In genomic region chr11:59560290-59560701, GRCh38 we compare ENCODE assay signal across 8 cellular contexts. TPM values are rescaled to one million over a fixed set of nuclear protein-coding genes. Genes with fewer than 3 reads are reported as not detected.
DNase-seq lines count a peak whose midpoint lies in the region; ATAC-seq and TF ChIP-seq lines count a peak whose summit lies in the region.

No MANE protein-coding gene starts in this region.

- TF ChIP-seq CTCF in DOHH2 (IDR thresholded peaks at IDR 0.05; ENCODE audit: low read depth, low read length, poor library complexity, severe bottlenecking) (no peak), HCT116 (IDR thresholded peaks at IDR 0.05 in 2 of 3, conservative IDR thresholded peaks at IDR 0.05 in 1 of 3; ENCODE audit: borderline replicate concordance in 1 of 3, insufficient read depth in 1 of 3, low read depth in 2 of 3, low read length in 2 of 3) (no peak), ascending aorta (IDR thresholded peaks at IDR 0.05) (no peak), retinal pigment epithelial cell (conservative IDR thresholded peaks at IDR 0.05; ENCODE audit: low read depth, low read length) (no peak)

- H3K36me3 ChIP-seq in DOHH2 (ENCODE audit: control insufficient read depth, low read length) (peaks cover 3% of the 10 kb centered on the region; the same call in 1 of the 2 replicates), HCT116 (ENCODE audit: control insufficient read depth in 1 of 2, insufficient read depth in 2 of 2, low read length in 2 of 2) (no peaks in the 10 kb centered on the region), ascending aorta (no peaks in the 10 kb centered on the region)

- H3K79me2 ChIP-seq in DOHH2 (ENCODE audit: control insufficient read depth, low read length) (no peaks in the 10 kb centered on the region), HCT116 (ENCODE audit: insufficient read depth, low read length) (no peaks in the 10 kb centered on the region)

- H3K27me3 ChIP-seq in DOHH2 (ENCODE audit: control insufficient read depth, low read length): no peaks in the 10 kb centered on the region
- H3K27me3 ChIP-seq in HCT116 (ENCODE audit: insufficient read depth, low read length): no peaks in the 10 kb centered on the region
- H3K27me3 ChIP-seq in ascending aorta: no peaks in the 10 kb centered on the region

- TF ChIP-seq POLR2A in HCT116 (IDR thresholded peaks at IDR 0.05; ENCODE audit: borderline replicate concordance, extremely low read depth, insufficient read depth, insufficient read length): no peak

- H3K4me1 ChIP-seq in DOHH2 (ENCODE audit: control insufficient read depth, low read length): peaks cover 41% of the 10 kb centered on the region
- H3K4me1 ChIP-seq in HCT116 (ENCODE audit: control insufficient read depth in 1 of 2, insufficient read depth in 2 of 2, low read length in 2 of 2): peaks cover 37 to 87% of the 10 kb centered on the region in 2 experiments
- H3K4me1 ChIP-seq in ascending aorta: peaks cover 0 to 8% of the 10 kb centered on the region in 2 donors

- H3F3A ChIP-seq in DOHH2 (ENCODE audit: control insufficient read depth, insufficient read depth): peaks cover 17% of the 10 kb centered on the region

- H3K4me3 ChIP-seq in DOHH2 (ENCODE audit: low read length) (peak overlapping the region; percentile 99), HCT116 (replicated peaks in 1 of 2; ENCODE audit: low read depth in 1 of 2, low read length in 2 of 2) (peak overlapping the region; percentile 54 to 58), ascending aorta (peak overlapping the region; percentile 83), retinal pigment epithelial cell (ENCODE audit: low read length) (peak overlapping the region; percentile 84)

- ATAC-seq in HCT116 (peak; percentile 27), T-cell (replicated peaks in 1 of 4) (peak; percentile 49 to 60 (median 55))

- peak overlapping the region; percentile 95 for H3K4me2 ChIP-seq in DOHH2 (ENCODE audit: low read length)
- H3K4me2 ChIP-seq in HCT116 (ENCODE audit: low read length): peak overlapping the region; percentile 86

- RAD21 ChIA-PET in HCT116 (lab: Charles Lee; ENCODE audit: low non-redundant PET in 1 of 2, low total read pairs in 2 of 2, uncharacterized antibody in 2 of 2, unreplicated experiment in 2 of 2): no interaction called here

- BruUV-seq in HCT116 (replicated peaks; lab: Mats Ljungman, UMichigan): TSS peak; percentile 63

- H3K9me2 ChIP-seq in DOHH2 (replicated peaks; ENCODE audit: control insufficient read depth, low read length) (no peaks in the 10 kb centered on the region), HCT116 (ENCODE audit: insufficient read depth) (no peaks in the 10 kb centered on the region)

- H4K20me1 ChIP-seq in DOHH2 (ENCODE audit: control insufficient read depth, insufficient read depth, low read depth, low read length): no peaks in the 10 kb centered on the region
- no peaks in the 10 kb centered on the region for H4K20me1 ChIP-seq in HCT116 (ENCODE audit: insufficient read depth)

- intact Hi-C loops in HCT116 (cut with micrococcal nuclease) (loop anchor here (1.0 kb wide), 1 partner anchor 9 kb away; no protein-coding TSS in a partner anchor), ascending aorta (cut with DNase I) (loop anchor here (1.0 to 5.0 kb wide), 3 partner anchors 9 to 1347 kb away; partner anchors contain the start of genes OSBP and PRPF19)

- CTCF ChIA-PET in HCT116 (lab: Charles Lee) (interaction anchor here (1.2 to 1.7 kb wide), 2 partner anchors 10 to 23 kb away, joined by 3 to 6 read pairs; no protein-coding TSS in a partner anchor), T-cell (lab: Charles Lee) (interaction anchor here in 1 of 2 donors (0.6 to 1.2 kb wide), 4 partner anchors 10 to 56 kb away, joined by 3 to 4 read pairs (median 4); partner anchors contain the start of gene OSBP)

- H3K9me3 Mint-ChIP-seq in T-cell: no peaks in the 10 kb centered on the region

- DNase-seq in HCT116 (ENCODE audit: low read depth, low spot score): peak; percentile 85
- peak; percentile 38 for DNase-seq in NCI-H1048 (lab: John Stamatoyannopoulos, UW)
- peak in 32 of 34 experiments; percentile 32 to 79 (median 62) for DNase-seq in T-cell
- peak in 1 of 2 donors; percentile 74 for DNase-seq in ascending aorta (ENCODE audit: low spot score in 2 of 2)
- peak; percentile 45 to 61 for DNase-seq in hippocampal formation (lab: John Stamatoyannopoulos, UW)
- no peak for DNase-seq in retinal pigment epithelial cell (ENCODE audit: low read depth)
- no peak for DNase-seq in GM19240 (ENCODE audit: insufficient read length, low spot score)

- H3K27me3 Mint-ChIP-seq in T-cell: peaks cover 0 to 4% of the 10 kb centered on the region in 2 donors

- no peaks in the 10 kb centered on the region for H3K36me3 Mint-ChIP-seq in T-cell

- H3K27ac ChIP-seq in DOHH2 (ENCODE audit: low read depth, low read length): peak overlapping the region; percentile 55
- H3K27ac ChIP-seq in HCT116 (ENCODE audit: low read depth, low read length): peak overlapping the region; percentile 65
- peak overlapping the region; percentile 74 to 89 for H3K27ac ChIP-seq in ascending aorta

- H3K9ac ChIP-seq in HCT116 (ENCODE audit: low read length): peak overlapping the region; percentile 58

- peak overlapping the region; percentile 96 to 97 for H3K27ac Mint-ChIP-seq in T-cell

- peaks cover 44 to 53% (median 46%) of the 10 kb centered on the region in 3 donors for H3K4me1 Mint-ChIP-seq in T-cell

- peak overlapping the region; percentile 88 to 92 (median 91) for H3K4me3 Mint-ChIP-seq in T-cell

- H3K9me3 ChIP-seq in DOHH2 (ENCODE audit: control insufficient read depth, insufficient read depth, low read length): no peaks in the 10 kb centered on the region
- no peaks in the 10 kb centered on the region for H3K9me3 ChIP-seq in HCT116 (ENCODE audit: control insufficient read depth in 1 of 2, insufficient read depth in 1 of 2, low read depth in 1 of 2, low read length in 2 of 2)
- no peaks in the 10 kb centered on the region for H3K9me3 ChIP-seq in ascending aorta

- TF ChIP-seq RAD21 in HCT116 (IDR thresholded peaks at IDR 0.05; ENCODE audit: low read depth): no peak

- peak overlapping the region; percentile 89 for H2AFZ ChIP-seq in HCT116 (ENCODE audit: low read depth, low read length, poor library complexity, severe bottlenecking)

- POLR2A ChIA-PET in HCT116 (lab: Charles Lee) (interaction anchor here (1.2 to 2.5 kb wide), 3 partner anchors 11 to 55 kb away, joined by 4 to 17 read pairs (median 6); partner anchors contain the start of gene OSBP), T-cell (lab: Charles Lee) (interaction anchor here in 1 of 2 donors (1.0 to 1.1 kb wide), 2 partner anchors 56 to 109 kb away, joined by 3 read pairs; partner anchors contain the start of gene PATL1)

TF ChIP-seq in HCT116, 20 proteins besides CTCF, POLR2A, EP300 and RAD21:
- TF ChIP-seq SRF (IDR thresholded peaks at IDR 0.05; ENCODE audit: low read depth): no peak
- peak; percentile 45 for TF ChIP-seq POLR2AphosphoS5 (IDR thresholded peaks at IDR 0.05; ENCODE audit: low read depth, low read length)

RNA-seq across cellular contexts. Expression of gene OR4D9, which starts 49.0 kb away (rescaled TPM):
- total RNA-seq in HCT116 (2021; ENCODE audit: unreplicated experiment) (not detected), T-cell (not detected), ascending aorta (not detected)
- polyA plus RNA-seq in HCT116 (2012): not detected in 2 replicates

RNA-seq across cellular contexts. Expression of gene OSBP, which starts 55.3 kb away (rescaled TPM):
- total RNA-seq in HCT116 (2021; ENCODE audit: unreplicated experiment) (43.8 TPM), T-cell (10 to 100 TPM; 44.0 to 59.0 (median 46.2) TPM), ascending aorta (16.7 TPM)
- polyA plus RNA-seq in HCT116 (2012): 27.2 and 28.3 TPM in 2 replicates

RNA-seq across cellular contexts. Expression of gene OR4D11, which starts 56.9 kb away (rescaled TPM):
- not detected for total RNA-seq in HCT116 (2021; ENCODE audit: unreplicated experiment)
- polyA plus RNA-seq in HCT116 (2012): not detected in 2 replicates
- total RNA-seq in T-cell: not detected
- not detected for total RNA-seq in ascending aorta

Comparison
In these comparisons a context has a peak if more than half of its experiments do, and no peak if none do; other contexts are left out.
1. DNase-seq: peak in HCT116 (single experiment), NCI-H1048 (single experiment), T-cell (32 of 34) and hippocampal formation (2 of 2); none in retinal pigment epithelial cell (single experiment) and GM19240 (single experiment).
2. Peak in every context shown above with its lines, with median percentiles within 50 percentile points of each other: H3K27ac ChIP-seq and H3K4me3 ChIP-seq.